Comparison of ENCODE assay signal across 1 cellular context in genomic region chr10:27099916-27100799, GRCh38.
A peak's percentile ranks its signal among the peaks of the same experiment; 100 is the strongest.
TF ChIP-seq lines count a peak whose summit lies in the region.

ANKRD26 (minus strand) TSS chr10:27100494; CDS start chr10:27100326, 168 bp downstream.

TF ChIP-seq in K562, 482 proteins besides CTCF, POLR2A, EP300 and RAD21 (continued from another document and continues in another):
- TF ChIP-seq, protein P1, sequence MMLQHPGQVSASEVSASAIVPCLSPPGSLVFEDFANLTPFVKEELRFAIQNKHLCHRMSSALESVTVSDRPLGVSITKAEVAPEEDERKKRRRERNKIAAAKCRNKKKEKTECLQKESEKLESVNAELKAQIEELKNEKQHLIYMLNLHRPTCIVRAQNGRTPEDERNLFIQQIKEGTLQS (IDR thresholded peaks at IDR 0.05), result no peak
- TF ChIP-seq, protein P1 (CRISPR knock-in tag; conservative IDR thresholded peaks at IDR 0.05), result no peak
- TF ChIP-seq ZC3H4 (CRISPR knock-in tag; IDR thresholded peaks at IDR 0.05; ENCODE audit: borderline replicate concordance), result no peak
- no peak for TF ChIP-seq BRD9 (IDR thresholded peaks at IDR 0.05; ENCODE audit: low read depth, partially characterized antibody)
- TF ChIP-seq MTA2 (IDR thresholded peaks at IDR 0.05; ENCODE audit: low read depth), result 0 out of 2 replicates have a peak, but pooled peaks have one; percentile 1
- TF ChIP-seq SMARCE1 (IDR thresholded peaks at IDR 0.05), result no peak
- no peak for TF ChIP-seq SRF (CRISPR knock-in tag; IDR thresholded peaks at IDR 0.05)
- no peak for TF ChIP-seq ATF2 (CRISPR knock-in tag; IDR thresholded peaks at IDR 0.05)
- TF ChIP-seq, protein P2, sequence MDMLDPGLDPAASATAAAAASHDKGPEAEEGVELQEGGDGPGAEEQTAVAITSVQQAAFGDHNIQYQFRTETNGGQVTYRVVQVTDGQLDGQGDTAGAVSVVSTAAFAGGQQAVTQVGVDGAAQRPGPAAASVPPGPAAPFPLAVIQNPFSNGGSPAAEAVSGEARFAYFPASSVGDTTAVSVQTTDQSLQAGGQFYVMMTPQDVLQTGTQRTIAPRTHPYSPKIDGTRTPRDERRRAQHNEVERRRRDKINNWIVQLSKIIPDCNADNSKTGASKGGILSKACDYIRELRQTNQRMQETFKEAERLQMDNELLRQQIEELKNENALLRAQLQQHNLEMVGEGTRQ (CRISPR knock-in tag; IDR thresholded peaks at IDR 0.05), result no peak
- TF ChIP-seq TGIF2 (CRISPR knock-in tag; IDR thresholded peaks at IDR 0.05), result no peak
- TF ChIP-seq PTBP1 (IDR thresholded peaks at IDR 0.05; ENCODE audit: low read depth, low read length), result no peak
- TF ChIP-seq ZNF324 (CRISPR knock-in tag; IDR thresholded peaks at IDR 0.05), result no peak
- TF ChIP-seq RFX7 (CRISPR knock-in tag; IDR thresholded peaks at IDR 0.05), result no peak
- no peak for TF ChIP-seq ZBTB8A (IDR thresholded peaks at IDR 0.05; ENCODE audit: partially characterized antibody)
- TF ChIP-seq XRCC4 (IDR thresholded peaks at IDR 0.05; ENCODE audit: extremely low read depth, insufficient read depth, insufficient read length), result no peak
- TF ChIP-seq FOXP1 (CRISPR knock-in tag; IDR thresholded peaks at IDR 0.05), result no peak
- no peak for TF ChIP-seq ZNF277 (CRISPR knock-in tag; IDR thresholded peaks at IDR 0.05; ENCODE audit: borderline replicate concordance)
- peak; percentile 10 for TF ChIP-seq SETDB1 (IDR thresholded peaks at IDR 0.05; ENCODE audit: low read length)
- TF ChIP-seq FOXA1 (IDR thresholded peaks at IDR 0.05; ENCODE audit: borderline replicate concordance), result no peak
- TF ChIP-seq MBD2 (IDR thresholded peaks at IDR 0.05; ENCODE audit: borderline replicate concordance, low read depth), result no peak
- no peak; the same call in 1 of the 2 replicates for TF ChIP-seq PHB (CRISPR knock-in tag; IDR thresholded peaks at IDR 0.05)
- TF ChIP-seq FOXA3 (CRISPR knock-in tag; conservative IDR thresholded peaks at IDR 0.05 in 1 of 2, IDR thresholded peaks at IDR 0.05 in 1 of 2), result no peak
- no peak for TF ChIP-seq SMC3 (conservative IDR thresholded peaks at IDR 0.05; ENCODE audit: insufficient read depth, low read depth, low read length)
- TF ChIP-seq MCM7 (IDR thresholded peaks at IDR 0.05), result no peak
- TF ChIP-seq KAT7 (CRISPR knock-in tag; IDR thresholded peaks at IDR 0.05; ENCODE audit: borderline replicate concordance), result no peak; the same call in 1 of the 2 replicates
- TF ChIP-seq SNRNP70 (optimal IDR thresholded peaks at IDR 0.05; ENCODE audit: low read depth, low read length), result no peak
- TF ChIP-seq BHLHE40 (IDR thresholded peaks at IDR 0.05; ENCODE audit: low read length), result no peak
- TF ChIP-seq ZNF586 (CRISPR knock-in tag; conservative IDR thresholded peaks at IDR 0.05), result no peak
- no peak for TF ChIP-seq THAP7 (CRISPR knock-in tag; IDR thresholded peaks at IDR 0.05)
- TF ChIP-seq DLX4 (CRISPR knock-in tag; IDR thresholded peaks at IDR 0.05), result no peak
- TF ChIP-seq FOXM1 (IDR thresholded peaks at IDR 0.05; ENCODE audit: low read depth), result no peak
- TF ChIP-seq FOXM1 (CRISPR knock-in tag; IDR thresholded peaks at IDR 0.05; ENCODE audit: low read depth), result no peak
- TF ChIP-seq ILF3 (IDR thresholded peaks at IDR 0.05; ENCODE audit: borderline replicate concordance), result 0 out of 2 replicates have a peak, but pooled peaks have one; percentile 35
- no peak for TF ChIP-seq KLF1 (tag; IDR thresholded peaks at IDR 0.05)
- no peak for TF ChIP-seq ZNF184 (CRISPR knock-in tag; IDR thresholded peaks at IDR 0.05)
- TF ChIP-seq MIER1 (IDR thresholded peaks at IDR 0.05; ENCODE audit: low read depth), result no peak
- TF ChIP-seq, protein P3, sequence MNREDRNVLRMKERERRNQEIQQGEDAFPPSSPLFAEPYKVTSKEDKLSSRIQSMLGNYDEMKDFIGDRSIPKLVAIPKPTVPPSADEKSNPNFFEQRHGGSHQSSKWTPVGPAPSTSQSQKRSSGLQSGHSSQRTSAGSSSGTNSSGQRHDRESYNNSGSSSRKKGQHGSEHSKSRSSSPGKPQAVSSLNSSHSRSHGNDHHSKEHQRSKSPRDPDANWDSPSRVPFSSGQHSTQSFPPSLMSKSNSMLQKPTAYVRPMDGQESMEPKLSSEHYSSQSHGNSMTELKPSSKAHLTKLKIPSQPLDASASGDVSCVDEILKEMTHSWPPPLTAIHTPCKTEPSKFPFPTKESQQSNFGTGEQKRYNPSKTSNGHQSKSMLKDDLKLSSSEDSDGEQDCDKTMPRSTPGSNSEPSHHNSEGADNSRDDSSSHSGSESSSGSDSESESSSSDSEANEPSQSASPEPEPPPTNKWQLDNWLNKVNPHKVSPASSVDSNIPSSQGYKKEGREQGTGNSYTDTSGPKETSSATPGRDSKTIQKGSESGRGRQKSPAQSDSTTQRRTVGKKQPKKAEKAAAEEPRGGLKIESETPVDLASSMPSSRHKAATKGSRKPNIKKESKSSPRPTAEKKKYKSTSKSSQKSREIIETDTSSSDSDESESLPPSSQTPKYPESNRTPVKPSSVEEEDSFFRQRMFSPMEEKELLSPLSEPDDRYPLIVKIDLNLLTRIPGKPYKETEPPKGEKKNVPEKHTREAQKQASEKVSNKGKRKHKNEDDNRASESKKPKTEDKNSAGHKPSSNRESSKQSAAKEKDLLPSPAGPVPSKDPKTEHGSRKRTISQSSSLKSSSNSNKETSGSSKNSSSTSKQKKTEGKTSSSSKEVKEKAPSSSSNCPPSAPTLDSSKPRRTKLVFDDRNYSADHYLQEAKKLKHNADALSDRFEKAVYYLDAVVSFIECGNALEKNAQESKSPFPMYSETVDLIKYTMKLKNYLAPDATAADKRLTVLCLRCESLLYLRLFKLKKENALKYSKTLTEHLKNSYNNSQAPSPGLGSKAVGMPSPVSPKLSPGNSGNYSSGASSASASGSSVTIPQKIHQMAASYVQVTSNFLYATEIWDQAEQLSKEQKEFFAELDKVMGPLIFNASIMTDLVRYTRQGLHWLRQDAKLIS (CRISPR knock-in tag; IDR thresholded peaks at IDR 0.05), result no peak
- no peak for TF ChIP-seq ZNF318 (IDR thresholded peaks at IDR 0.05; ENCODE audit: borderline replicate concordance in 1 of 2, low read depth in 1 of 2)
- no peak for TF ChIP-seq CHCHD3 (CRISPR knock-in tag; IDR thresholded peaks at IDR 0.05)
- TF ChIP-seq HDAC8 (tag; IDR thresholded peaks at IDR 0.05), result no peak
- TF ChIP-seq TRIM25 (IDR thresholded peaks at IDR 0.05; ENCODE audit: borderline replicate concordance), result no peak
- no peak for TF ChIP-seq ZNF232 (CRISPR knock-in tag; IDR thresholded peaks at IDR 0.05)
- TF ChIP-seq KDM1A (IDR thresholded peaks at IDR 0.05), result peak in 1 of 2 experiments; percentile 30; a peak in 2 of 4 replicates
- 0 out of 2 replicates have a peak, but pooled peaks have one; percentile 49 for TF ChIP-seq POLR2AphosphoS2 (IDR thresholded peaks at IDR 0.05; ENCODE audit: low read length)
- TF ChIP-seq MCM5 (IDR thresholded peaks at IDR 0.05; ENCODE audit: low read depth), result no peak
- no peak for TF ChIP-seq SMARCA5 (IDR thresholded peaks at IDR 0.05)
- TF ChIP-seq ATF7 (IDR thresholded peaks at IDR 0.05), result peak; percentile 85
